ENCODE assay signal across 1 cellular context in the genomic region with DNA sequence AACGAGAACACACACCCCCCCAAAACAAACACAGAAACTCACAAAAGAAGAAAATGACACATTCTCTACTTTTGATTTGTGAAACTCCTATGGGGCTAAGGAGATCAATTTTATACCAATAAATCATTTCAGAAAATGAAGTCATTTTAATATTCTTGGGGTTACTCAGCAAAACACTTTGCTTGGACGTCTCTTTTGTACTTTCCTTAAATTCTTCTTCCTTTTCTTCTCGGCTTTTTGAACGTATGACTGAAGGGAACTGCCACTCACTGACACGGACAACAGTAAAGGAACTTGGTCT.
TF ChIP-seq lines count a peak whose summit lies in the region.

No MANE protein-coding gene starts in this region.

TF ChIP-seq in A549, 52 proteins besides CTCF, POLR2A, EP300 and RAD21:
- TF ChIP-seq FOSL2 (IDR thresholded peaks at IDR 0.05) (no peak), FOSL2 (CRISPR knock-in tag; IDR thresholded peaks at IDR 0.05) (no peak), NFE2L2 (conservative IDR thresholded peaks at IDR 0.05; ENCODE audit: low read length) (no peak)
